9 cellular contexts compared by ENCODE assay signal in genomic region chr3:96796101-96796500, GRCh38. TPM values are rescaled to one million over a fixed set of nuclear protein-coding genes. Genes with fewer than 3 reads are reported as not detected.
"Had no signal": no experiment of that assay in that cellular context is flagged by ENCODE, and none has a peak within 500 bp of the region (broad histone marks: within the 10 kb centered on the region; RNA-seq: fewer than 3 reads in every experiment).

No MANE protein-coding gene starts in this region.

- ATAC-seq: GM12878 had no signal

- H3K4me3 ChIP-seq: GM12878 had no signal

- FAIRE-seq: G401.6, GM12878, GM12891, GM12892, GM18507, GM19239 had no signal

- DNase-seq: GDM1, GF-D8 had no signal

RNA-seq across cellular contexts. Expression of gene EPHA6, which starts 18.3 kb away (rescaled TPM):
- total RNA-seq: G401, GM12878 had no signal
- polyA plus RNA-seq: GM12878 had no signal
